Comparison of ENCODE assay signal across 1 cellular context in the genomic region with DNA sequence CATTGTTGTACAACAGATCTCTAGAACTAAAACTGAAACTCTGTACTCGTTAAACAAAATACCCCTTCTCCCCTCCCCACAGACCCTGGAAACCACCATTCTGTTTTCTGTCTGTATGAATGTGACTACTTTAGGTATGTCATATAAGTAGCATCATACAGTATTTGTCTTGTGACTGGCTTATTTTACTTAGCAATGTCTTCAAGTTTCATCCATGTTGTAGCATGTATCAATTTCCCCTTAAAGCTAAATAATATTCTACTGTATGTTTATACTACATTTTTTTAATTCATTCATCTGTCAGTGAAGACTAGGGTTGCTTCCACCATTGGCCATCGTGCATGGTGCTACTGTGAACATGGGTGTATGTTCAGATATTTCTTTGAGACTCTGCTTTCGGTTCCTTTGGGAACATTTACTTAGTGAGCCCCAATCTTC.
TF ChIP-seq lines count a peak whose summit lies in the region.

No MANE protein-coding gene starts in this region.

TF ChIP-seq in GM12878, 131 proteins besides CTCF, POLR2A, EP300 and RAD21 (continued from another document):
- peak; percentile 34; the same call in 1 of the 2 replicates for TF ChIP-seq MYB (IDR thresholded peaks at IDR 0.05; ENCODE audit: borderline replicate concordance, low read depth, low read length)
- TF ChIP-seq, protein P1, sequence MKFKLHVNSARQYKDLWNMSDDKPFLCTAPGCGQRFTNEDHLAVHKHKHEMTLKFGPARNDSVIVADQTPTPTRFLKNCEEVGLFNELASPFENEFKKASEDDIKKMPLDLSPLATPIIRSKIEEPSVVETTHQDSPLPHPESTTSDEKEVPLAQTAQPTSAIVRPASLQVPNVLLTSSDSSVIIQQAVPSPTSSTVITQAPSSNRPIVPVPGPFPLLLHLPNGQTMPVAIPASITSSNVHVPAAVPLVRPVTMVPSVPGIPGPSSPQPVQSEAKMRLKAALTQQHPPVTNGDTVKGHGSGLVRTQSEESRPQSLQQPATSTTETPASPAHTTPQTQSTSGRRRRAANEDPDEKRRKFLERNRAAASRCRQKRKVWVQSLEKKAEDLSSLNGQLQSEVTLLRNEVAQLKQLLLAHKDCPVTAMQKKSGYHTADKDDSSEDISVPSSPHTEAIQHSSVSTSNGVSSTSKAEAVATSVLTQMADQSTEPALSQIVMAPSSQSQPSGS (IDR thresholded peaks at IDR 0.05; ENCODE audit: low read length): peak; percentile 57
- TF ChIP-seq, protein P2, sequence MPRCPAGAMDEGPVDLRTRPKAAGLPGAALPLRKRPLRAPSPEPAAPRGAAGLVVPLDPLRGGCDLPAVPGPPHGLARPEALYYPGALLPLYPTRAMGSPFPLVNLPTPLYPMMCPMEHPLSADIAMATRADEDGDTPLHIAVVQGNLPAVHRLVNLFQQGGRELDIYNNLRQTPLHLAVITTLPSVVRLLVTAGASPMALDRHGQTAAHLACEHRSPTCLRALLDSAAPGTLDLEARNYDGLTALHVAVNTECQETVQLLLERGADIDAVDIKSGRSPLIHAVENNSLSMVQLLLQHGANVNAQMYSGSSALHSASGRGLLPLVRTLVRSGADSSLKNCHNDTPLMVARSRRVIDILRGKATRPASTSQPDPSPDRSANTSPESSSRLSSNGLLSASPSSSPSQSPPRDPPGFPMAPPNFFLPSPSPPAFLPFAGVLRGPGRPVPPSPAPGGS (IDR thresholded peaks at IDR 0.05; ENCODE audit: borderline replicate concordance, insufficient read depth, low read depth, low read length, poor library complexity, severe bottlenecking): peak; percentile 53
- 0 out of 2 replicates have a peak, but pooled peaks have one; percentile 17 for TF ChIP-seq YY1 (IDR thresholded peaks at IDR 0.05; ENCODE audit: low read depth, low read length)
- peak; percentile 86 for TF ChIP-seq RUNX3 (IDR thresholded peaks at IDR 0.05; ENCODE audit: low read length)
- TF ChIP-seq CREM (IDR thresholded peaks at IDR 0.05; ENCODE audit: low read depth): peak; percentile 41; the same call in 1 of the 2 replicates
- no peak for TF ChIP-seq SMC3 (IDR thresholded peaks at IDR 0.05; ENCODE audit: borderline replicate concordance, low read length)
- TF ChIP-seq MEF2B (IDR thresholded peaks at IDR 0.05; ENCODE audit: partially characterized antibody, poor library complexity, severe bottlenecking): peak; percentile 56
- TF ChIP-seq, protein P3, sequence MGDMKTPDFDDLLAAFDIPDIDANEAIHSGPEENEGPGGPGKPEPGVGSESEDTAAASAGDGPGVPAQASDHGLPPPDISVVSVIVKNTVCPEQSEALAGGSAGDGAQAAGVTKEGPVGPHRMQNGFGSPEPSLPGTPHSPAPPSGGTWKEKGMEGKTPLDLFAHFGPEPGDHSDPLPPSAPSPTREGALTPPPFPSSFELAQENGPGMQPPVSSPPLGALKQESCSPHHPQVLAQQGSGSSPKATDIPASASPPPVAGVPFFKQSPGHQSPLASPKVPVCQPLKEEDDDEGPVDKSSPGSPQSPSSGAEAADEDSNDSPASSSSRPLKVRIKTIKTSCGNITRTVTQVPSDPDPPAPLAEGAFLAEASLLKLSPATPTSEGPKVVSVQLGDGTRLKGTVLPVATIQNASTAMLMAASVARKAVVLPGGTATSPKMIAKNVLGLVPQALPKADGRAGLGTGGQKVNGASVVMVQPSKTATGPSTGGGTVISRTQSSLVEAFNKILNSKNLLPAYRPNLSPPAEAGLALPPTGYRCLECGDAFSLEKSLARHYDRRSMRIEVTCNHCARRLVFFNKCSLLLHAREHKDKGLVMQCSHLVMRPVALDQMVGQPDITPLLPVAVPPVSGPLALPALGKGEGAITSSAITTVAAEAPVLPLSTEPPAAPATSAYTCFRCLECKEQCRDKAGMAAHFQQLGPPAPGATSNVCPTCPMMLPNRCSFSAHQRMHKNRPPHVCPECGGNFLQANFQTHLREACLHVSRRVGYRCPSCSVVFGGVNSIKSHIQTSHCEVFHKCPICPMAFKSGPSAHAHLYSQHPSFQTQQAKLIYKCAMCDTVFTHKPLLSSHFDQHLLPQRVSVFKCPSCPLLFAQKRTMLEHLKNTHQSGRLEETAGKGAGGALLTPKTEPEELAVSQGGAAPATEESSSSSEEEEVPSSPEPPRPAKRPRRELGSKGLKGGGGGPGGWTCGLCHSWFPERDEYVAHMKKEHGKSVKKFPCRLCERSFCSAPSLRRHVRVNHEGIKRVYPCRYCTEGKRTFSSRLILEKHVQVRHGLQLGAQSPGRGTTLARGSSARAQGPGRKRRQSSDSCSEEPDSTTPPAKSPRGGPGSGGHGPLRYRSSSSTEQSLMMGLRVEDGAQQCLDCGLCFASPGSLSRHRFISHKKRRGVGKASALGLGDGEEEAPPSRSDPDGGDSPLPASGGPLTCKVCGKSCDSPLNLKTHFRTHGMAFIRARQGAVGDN (IDR thresholded peaks at IDR 0.05): peak; percentile 83
- TF ChIP-seq, protein P4, sequence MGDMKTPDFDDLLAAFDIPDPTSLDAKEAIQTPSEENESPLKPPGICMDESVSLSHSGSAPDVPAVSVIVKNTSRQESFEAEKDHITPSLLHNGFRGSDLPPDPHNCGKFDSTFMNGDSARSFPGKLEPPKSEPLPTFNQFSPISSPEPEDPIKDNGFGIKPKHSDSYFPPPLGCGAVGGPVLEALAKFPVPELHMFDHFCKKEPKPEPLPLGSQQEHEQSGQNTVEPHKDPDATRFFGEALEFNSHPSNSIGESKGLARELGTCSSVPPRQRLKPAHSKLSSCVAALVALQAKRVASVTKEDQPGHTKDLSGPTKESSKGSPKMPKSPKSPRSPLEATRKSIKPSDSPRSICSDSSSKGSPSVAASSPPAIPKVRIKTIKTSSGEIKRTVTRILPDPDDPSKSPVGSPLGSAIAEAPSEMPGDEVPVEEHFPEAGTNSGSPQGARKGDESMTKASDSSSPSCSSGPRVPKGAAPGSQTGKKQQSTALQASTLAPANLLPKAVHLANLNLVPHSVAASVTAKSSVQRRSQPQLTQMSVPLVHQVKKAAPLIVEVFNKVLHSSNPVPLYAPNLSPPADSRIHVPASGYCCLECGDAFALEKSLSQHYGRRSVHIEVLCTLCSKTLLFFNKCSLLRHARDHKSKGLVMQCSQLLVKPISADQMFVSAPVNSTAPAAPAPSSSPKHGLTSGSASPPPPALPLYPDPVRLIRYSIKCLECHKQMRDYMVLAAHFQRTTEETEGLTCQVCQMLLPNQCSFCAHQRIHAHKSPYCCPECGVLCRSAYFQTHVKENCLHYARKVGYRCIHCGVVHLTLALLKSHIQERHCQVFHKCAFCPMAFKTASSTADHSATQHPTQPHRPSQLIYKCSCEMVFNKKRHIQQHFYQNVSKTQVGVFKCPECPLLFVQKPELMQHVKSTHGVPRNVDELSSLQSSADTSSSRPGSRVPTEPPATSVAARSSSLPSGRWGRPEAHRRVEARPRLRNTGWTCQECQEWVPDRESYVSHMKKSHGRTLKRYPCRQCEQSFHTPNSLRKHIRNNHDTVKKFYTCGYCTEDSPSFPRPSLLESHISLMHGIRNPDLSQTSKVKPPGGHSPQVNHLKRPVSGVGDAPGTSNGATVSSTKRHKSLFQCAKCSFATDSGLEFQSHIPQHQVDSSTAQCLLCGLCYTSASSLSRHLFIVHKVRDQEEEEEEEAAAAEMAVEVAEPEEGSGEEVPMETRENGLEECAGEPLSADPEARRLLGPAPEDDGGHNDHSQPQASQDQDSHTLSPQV (IDR thresholded peaks at IDR 0.05): 0 out of 2 replicates have a peak, but pooled peaks have one; percentile 32
- TF ChIP-seq SIX5 (IDR thresholded peaks at IDR 0.05; ENCODE audit: low read depth, low read length, severe bottlenecking): no peak
- TF ChIP-seq MTA2 (IDR thresholded peaks at IDR 0.05; ENCODE audit: low read depth): peak; percentile 77
- peak; percentile 72; the same call in 1 of the 2 replicates for TF ChIP-seq NFIC (IDR thresholded peaks at IDR 0.05; ENCODE audit: low read depth, low read length)
- TF ChIP-seq, protein P5, sequence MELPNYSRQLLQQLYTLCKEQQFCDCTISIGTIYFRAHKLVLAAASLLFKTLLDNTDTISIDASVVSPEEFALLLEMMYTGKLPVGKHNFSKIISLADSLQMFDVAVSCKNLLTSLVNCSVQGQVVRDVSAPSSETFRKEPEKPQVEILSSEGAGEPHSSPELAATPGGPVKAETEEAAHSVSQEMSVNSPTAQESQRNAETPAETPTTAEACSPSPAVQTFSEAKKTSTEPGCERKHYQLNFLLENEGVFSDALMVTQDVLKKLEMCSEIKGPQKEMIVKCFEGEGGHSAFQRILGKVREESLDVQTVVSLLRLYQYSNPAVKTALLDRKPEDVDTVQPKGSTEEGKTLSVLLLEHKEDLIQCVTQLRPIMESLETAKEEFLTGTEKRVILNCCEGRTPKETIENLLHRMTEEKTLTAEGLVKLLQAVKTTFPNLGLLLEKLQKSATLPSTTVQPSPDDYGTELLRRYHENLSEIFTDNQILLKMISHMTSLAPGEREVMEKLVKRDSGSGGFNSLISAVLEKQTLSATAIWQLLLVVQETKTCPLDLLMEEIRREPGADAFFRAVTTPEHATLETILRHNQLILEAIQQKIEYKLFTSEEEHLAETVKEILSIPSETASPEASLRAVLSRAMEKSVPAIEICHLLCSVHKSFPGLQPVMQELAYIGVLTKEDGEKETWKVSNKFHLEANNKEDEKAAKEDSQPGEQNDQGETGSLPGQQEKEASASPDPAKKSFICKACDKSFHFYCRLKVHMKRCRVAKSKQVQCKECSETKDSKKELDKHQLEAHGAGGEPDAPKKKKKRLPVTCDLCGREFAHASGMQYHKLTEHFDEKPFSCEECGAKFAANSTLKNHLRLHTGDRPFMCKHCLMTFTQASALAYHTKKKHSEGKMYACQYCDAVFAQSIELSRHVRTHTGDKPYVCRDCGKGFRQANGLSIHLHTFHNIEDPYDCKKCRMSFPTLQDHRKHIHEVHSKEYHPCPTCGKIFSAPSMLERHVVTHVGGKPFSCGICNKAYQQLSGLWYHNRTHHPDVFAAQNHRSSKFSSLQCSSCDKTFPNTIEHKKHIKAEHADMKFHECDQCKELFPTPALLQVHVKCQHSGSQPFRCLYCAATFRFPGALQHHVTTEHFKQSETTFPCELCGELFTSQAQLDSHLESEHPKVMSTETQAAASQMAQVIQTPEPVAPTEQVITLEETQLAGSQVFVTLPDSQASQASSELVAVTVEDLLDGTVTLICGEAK (IDR thresholded peaks at IDR 0.05; ENCODE audit: borderline replicate concordance): 0 out of 2 replicates have a peak, but pooled peaks have one; percentile 30
- TF ChIP-seq, protein P6, sequence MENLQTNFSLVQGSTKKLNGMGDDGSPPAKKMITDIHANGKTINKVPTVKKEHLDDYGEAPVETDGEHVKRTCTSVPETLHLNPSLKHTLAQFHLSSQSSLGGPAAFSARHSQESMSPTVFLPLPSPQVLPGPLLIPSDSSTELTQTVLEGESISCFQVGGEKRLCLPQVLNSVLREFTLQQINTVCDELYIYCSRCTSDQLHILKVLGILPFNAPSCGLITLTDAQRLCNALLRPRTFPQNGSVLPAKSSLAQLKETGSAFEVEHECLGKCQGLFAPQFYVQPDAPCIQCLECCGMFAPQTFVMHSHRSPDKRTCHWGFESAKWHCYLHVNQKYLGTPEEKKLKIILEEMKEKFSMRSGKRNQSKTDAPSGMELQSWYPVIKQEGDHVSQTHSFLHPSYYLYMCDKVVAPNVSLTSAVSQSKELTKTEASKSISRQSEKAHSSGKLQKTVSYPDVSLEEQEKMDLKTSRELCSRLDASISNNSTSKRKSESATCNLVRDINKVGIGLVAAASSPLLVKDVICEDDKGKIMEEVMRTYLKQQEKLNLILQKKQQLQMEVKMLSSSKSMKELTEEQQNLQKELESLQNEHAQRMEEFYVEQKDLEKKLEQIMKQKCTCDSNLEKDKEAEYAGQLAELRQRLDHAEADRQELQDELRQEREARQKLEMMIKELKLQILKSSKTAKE (IDR thresholded peaks at IDR 0.05; ENCODE audit: low read depth, poor library complexity, severe bottlenecking): peak; percentile 58
- no peak for TF ChIP-seq RB1 (IDR thresholded peaks at IDR 0.05; ENCODE audit: borderline replicate concordance)
- peak; percentile 52; the same call in 1 of the 2 replicates for TF ChIP-seq CHD2 (IDR thresholded peaks at IDR 0.05; ENCODE audit: borderline replicate concordance, low read depth, low read length)
- peak; percentile 28 for TF ChIP-seq RELA (IDR thresholded peaks at IDR 0.05; ENCODE audit: borderline replicate concordance, partially characterized antibody)
- no peak for TF ChIP-seq SUPT20H (IDR thresholded peaks at IDR 0.05; ENCODE audit: borderline replicate concordance, control insufficient read depth, low read depth, low read length)
- TF ChIP-seq FOS (IDR thresholded peaks at IDR 0.05; ENCODE audit: borderline replicate concordance, extremely low read depth, insufficient read length): no peak
- 0 out of 2 replicates have a peak, but pooled peaks have one; percentile 6 for TF ChIP-seq TBL1XR1 (IDR thresholded peaks at IDR 0.05; ENCODE audit: low read depth, low read length)
- TF ChIP-seq YBX1 (IDR thresholded peaks at IDR 0.05): no peak
- TF ChIP-seq ATF7 (IDR thresholded peaks at IDR 0.05; ENCODE audit: low read depth): peak; percentile 69
- TF ChIP-seq BHLHE40 (IDR thresholded peaks at IDR 0.05; ENCODE audit: borderline replicate concordance in 1 of 2, low read depth in 2 of 2, low read length in 1 of 2): peak in 1 of 2 experiments; percentile 61; a peak in 1 of 4 replicates
- peak; percentile 54; the same call in 1 of the 2 replicates for TF ChIP-seq CREB1 (IDR thresholded peaks at IDR 0.05; ENCODE audit: low read depth)
- TF ChIP-seq NBN (IDR thresholded peaks at IDR 0.05): no peak
- TF ChIP-seq, protein P7, sequence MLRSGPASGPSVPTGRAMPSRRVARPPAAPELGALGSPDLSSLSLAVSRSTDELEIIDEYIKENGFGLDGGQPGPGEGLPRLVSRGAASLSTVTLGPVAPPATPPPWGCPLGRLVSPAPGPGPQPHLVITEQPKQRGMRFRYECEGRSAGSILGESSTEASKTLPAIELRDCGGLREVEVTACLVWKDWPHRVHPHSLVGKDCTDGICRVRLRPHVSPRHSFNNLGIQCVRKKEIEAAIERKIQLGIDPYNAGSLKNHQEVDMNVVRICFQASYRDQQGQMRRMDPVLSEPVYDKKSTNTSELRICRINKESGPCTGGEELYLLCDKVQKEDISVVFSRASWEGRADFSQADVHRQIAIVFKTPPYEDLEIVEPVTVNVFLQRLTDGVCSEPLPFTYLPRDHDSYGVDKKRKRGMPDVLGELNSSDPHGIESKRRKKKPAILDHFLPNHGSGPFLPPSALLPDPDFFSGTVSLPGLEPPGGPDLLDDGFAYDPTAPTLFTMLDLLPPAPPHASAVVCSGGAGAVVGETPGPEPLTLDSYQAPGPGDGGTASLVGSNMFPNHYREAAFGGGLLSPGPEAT (IDR thresholded peaks at IDR 0.05; ENCODE audit: low read depth): peak; percentile 94
- no peak for TF ChIP-seq ZBED1 (IDR thresholded peaks at IDR 0.05; ENCODE audit: borderline replicate concordance)
- TF ChIP-seq, protein P8, sequence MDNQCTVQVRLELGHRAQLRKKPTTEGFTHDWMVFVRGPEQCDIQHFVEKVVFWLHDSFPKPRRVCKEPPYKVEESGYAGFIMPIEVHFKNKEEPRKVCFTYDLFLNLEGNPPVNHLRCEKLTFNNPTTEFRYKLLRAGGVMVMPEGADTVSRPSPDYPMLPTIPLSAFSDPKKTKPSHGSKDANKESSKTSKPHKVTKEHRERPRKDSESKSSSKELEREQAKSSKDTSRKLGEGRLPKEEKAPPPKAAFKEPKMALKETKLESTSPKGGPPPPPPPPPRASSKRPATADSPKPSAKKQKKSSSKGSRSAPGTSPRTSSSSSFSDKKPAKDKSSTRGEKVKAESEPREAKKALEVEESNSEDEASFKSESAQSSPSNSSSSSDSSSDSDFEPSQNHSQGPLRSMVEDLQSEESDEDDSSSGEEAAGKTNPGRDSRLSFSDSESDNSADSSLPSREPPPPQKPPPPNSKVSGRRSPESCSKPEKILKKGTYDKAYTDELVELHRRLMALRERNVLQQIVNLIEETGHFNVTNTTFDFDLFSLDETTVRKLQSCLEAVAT (IDR thresholded peaks at IDR 0.05): peak; percentile 67; the same call in 1 of the 2 replicates
